ENCODE assay signal across 2 cellular contexts in the genomic region with DNA sequence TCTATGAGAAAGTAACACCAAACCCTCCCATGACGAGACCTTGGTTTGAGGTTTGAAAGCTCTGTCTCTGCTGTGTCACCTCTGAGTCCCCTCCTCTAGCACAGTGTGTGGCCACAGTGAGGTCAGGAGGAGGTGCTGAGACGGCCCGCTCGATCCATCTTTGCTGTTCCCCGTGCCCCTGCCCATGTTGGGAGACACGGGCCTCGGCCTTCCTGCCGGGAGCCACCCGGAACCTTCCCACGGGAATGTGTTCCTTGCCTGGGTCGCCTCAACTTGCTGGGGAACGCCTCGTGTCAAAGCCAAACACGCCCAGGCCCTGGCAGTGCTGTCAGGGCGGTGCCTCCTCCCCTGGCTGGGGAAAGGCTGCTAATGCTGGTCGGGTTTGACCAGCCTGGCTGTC.
A peak's percentile ranks its signal among the peaks of the same experiment; 100 is the strongest.
TF ChIP-seq lines count a peak whose summit lies in the region.

No MANE protein-coding gene starts in this region.

TF ChIP-seq in IMR-90, 13 proteins besides CTCF, POLR2A, EP300 and RAD21:
- TF ChIP-seq FOS (IDR thresholded peaks at IDR 0.05; ENCODE audit: low read depth, low read length) (no peak), MAZ (IDR thresholded peaks at IDR 0.05; ENCODE audit: borderline replicate concordance, low read depth, low read length) (no peak)

TF ChIP-seq in K562, 482 proteins besides CTCF, POLR2A, EP300 and RAD21:
- no peak for TF ChIP-seq WHSC1 (IDR thresholded peaks at IDR 0.05; ENCODE audit: low read length)
- 0 out of 2 replicates have a peak, but pooled peaks have one; percentile 27 for TF ChIP-seq POLR2G (IDR thresholded peaks at IDR 0.05; ENCODE audit: low read depth, low read length)
- TF ChIP-seq ZNF551 (CRISPR knock-in tag; IDR thresholded peaks at IDR 0.05) = no peak
- 0 out of 2 replicates have a peak, but pooled peaks have one; percentile 27 for TF ChIP-seq L3MBTL2 (IDR thresholded peaks at IDR 0.05)
- TF ChIP-seq EWSR1 (IDR thresholded peaks at IDR 0.05; ENCODE audit: borderline replicate concordance, low read depth, partially characterized antibody) = no peak
- 0 out of 2 replicates have a peak, but pooled peaks have one; percentile 6 for TF ChIP-seq NFE2 (IDR thresholded peaks at IDR 0.05; ENCODE audit: low read depth)
TF ChIP-seq in K562: peak in this region for 3.
